In genomic region chr15:41494922-41495735, GRCh38 we compare ENCODE assay signal across 7 cellular contexts. TPM values are rescaled to one million over a fixed set of nuclear protein-coding genes. Genes with fewer than 3 reads are reported as not detected.
DNase-seq lines count a peak whose midpoint lies in the region; ATAC-seq lines count a peak whose summit lies in the region.

No MANE protein-coding gene starts in this region.

- no peak overlapping the region for H3K27ac Mint-ChIP-seq in activated naive CD4-positive, alpha-beta T cell treated with anti-CD3 and anti-CD28 coated beads for 36 hours
- H3K27ac Mint-ChIP-seq in stimulated activated naive CD8-positive, alpha-beta T cell treated with anti-CD3 and anti-CD28 coated beads, Interleukin-15, amount 100 ng/mL, for 72 hours, result peak overlapping the region in 1 of 2 donors; percentile 69

- peaks cover 28% of the 10 kb centered on the region for H3K4me1 Mint-ChIP-seq in activated naive CD4-positive, alpha-beta T cell treated with anti-CD3 and anti-CD28 coated beads for 36 hours (ENCODE audit: low read depth)
- H3K4me1 Mint-ChIP-seq in stimulated activated naive CD8-positive, alpha-beta T cell treated with anti-CD3 and anti-CD28 coated beads, Interleukin-15, amount 100 ng/mL, for 72 hours, result peaks cover 48% of the 10 kb centered on the region

- peaks cover 99% of the 10 kb centered on the region for H3K27me3 ChIP-seq in HUES64 (ENCODE audit: insufficient read depth, low read length)

- CTCF ChIA-PET in activated naive CD4-positive, alpha-beta T cell treated with anti-CD3 and anti-CD28 coated beads for 36 hours (lab: Charles Lee), result interaction anchor here (0.7 to 0.8 kb wide), 2 partner anchors 12 to 366 kb away, joined by 3 read pairs; no protein-coding TSS in a partner anchor

- peak overlapping the region; percentile 50 for H3K4me3 Mint-ChIP-seq in activated naive CD4-positive, alpha-beta T cell treated with anti-CD3 and anti-CD28 coated beads for 36 hours
- H3K4me3 Mint-ChIP-seq in stimulated activated naive CD8-positive, alpha-beta T cell treated with anti-CD3 and anti-CD28 coated beads, Interleukin-15, amount 100 ng/mL, for 72 hours, result peak overlapping the region; percentile 79 to 81

- 3% methylated on average over 60 of the region's 60 CpGs for WGBS in HUES64

- H3K36me3 ChIP-seq in HUES64 (ENCODE audit: insufficient read depth, low read length), result no peaks in the 10 kb centered on the region

- no peaks in the 10 kb centered on the region for H3K36me3 Mint-ChIP-seq in activated naive CD4-positive, alpha-beta T cell treated with anti-CD3 and anti-CD28 coated beads for 36 hours (ENCODE audit: low read depth)

- peak; percentile 52 for DNase-seq in activated naive CD4-positive, alpha-beta T cell treated with anti-CD3 and anti-CD28 coated beads for 36 hours
- peak; percentile 40 for DNase-seq in left kidney (ENCODE audit: low read depth, low spot score)
- DNase-seq in stimulated activated naive CD8-positive, alpha-beta T cell treated with anti-CD3 and anti-CD28 coated beads, Interleukin-15, amount 100 ng/mL, for 72 hours, result peak; percentile 60 to 62
- DNase-seq in SKM-1 treated with dmso at 0.1 percent for 144 hours (lab: John Stamatoyannopoulos, UW; ENCODE audit: unreplicated experiment), result no peak
- no peak for DNase-seq in mesenteric fat pad (ENCODE audit: low spot score)
- DNase-seq in NCI-H748 treated with DMSO at 0.1 percent for 48 hours (lab: John Stamatoyannopoulos, UW), result no peak

- intact Hi-C loops in activated naive CD4-positive, alpha-beta T cell treated with anti-CD3 and anti-CD28 coated beads for 36 hours (cut with micrococcal nuclease), result loop anchor here (5.0 kb wide), 4 partner anchors 62 to 442 kb away; partner anchors contain the start of genes NDUFAF1, RTF1 and TYRO3

- no peak overlapping the region for H3K9ac ChIP-seq in HUES64 (ENCODE audit: low read depth, low read length)

- H3K4me1 ChIP-seq in HUES64 (ENCODE audit: insufficient read depth, low read length), result peaks cover 5% of the 10 kb centered on the region

- peak; percentile 17 for ATAC-seq in stimulated activated naive CD8-positive, alpha-beta T cell treated with anti-CD3 and anti-CD28 coated beads, Interleukin-15, amount 100 ng/mL, for 72 hours

- H3K4me3 ChIP-seq in HUES64 (ENCODE audit: low read length), result peak overlapping the region; percentile 59

- peaks cover 55% of the 10 kb centered on the region for H3K27me3 Mint-ChIP-seq in activated naive CD4-positive, alpha-beta T cell treated with anti-CD3 and anti-CD28 coated beads for 36 hours (ENCODE audit: low read depth)
- H3K27me3 Mint-ChIP-seq in stimulated activated naive CD8-positive, alpha-beta T cell treated with anti-CD3 and anti-CD28 coated beads, Interleukin-15, amount 100 ng/mL, for 72 hours, result peaks cover 73% of the 10 kb centered on the region

- H3K9me3 Mint-ChIP-seq in activated naive CD4-positive, alpha-beta T cell treated with anti-CD3 and anti-CD28 coated beads for 36 hours, result no peaks in the 10 kb centered on the region
- H3K9me3 Mint-ChIP-seq in stimulated activated naive CD8-positive, alpha-beta T cell treated with anti-CD3 and anti-CD28 coated beads, Interleukin-15, amount 100 ng/mL, for 72 hours, result peaks cover 0 to 3% of the 10 kb centered on the region in 2 donors

- no peaks in the 10 kb centered on the region for H3K9me3 ChIP-seq in HUES64 (ENCODE audit: insufficient read depth, low read depth, low read length)

- no peak overlapping the region for H3K27ac ChIP-seq in HUES64 (ENCODE audit: low read depth, low read length)

RNA-seq across cellular contexts. Expression of gene ITPKA, which starts 1.5 kb away (rescaled TPM):
- polyA plus RNA-seq in HUES64 (2013, experiment 1 of 2), result 0.25 TPM
- 0.38 TPM for polyA plus RNA-seq in HUES64 (2013, experiment 2 of 2)
- total RNA-seq in activated naive CD4-positive, alpha-beta T cell treated with anti-CD3 and anti-CD28 coated beads for 36 hours, result 1 to 10 TPM; 1.0 to 1.7 TPM
- total RNA-seq in mesenteric fat pad, result 0.16 TPM

RNA-seq across cellular contexts. Expression of gene LTK, which starts 18.5 kb away (rescaled TPM):
- polyA plus RNA-seq in HUES64 (2013, experiment 1 of 2), result not detected
- not detected for polyA plus RNA-seq in HUES64 (2013, experiment 2 of 2)
- total RNA-seq in activated naive CD4-positive, alpha-beta T cell treated with anti-CD3 and anti-CD28 coated beads for 36 hours, result not detected
- total RNA-seq in mesenteric fat pad, result 0.77 TPM

RNA-seq across cellular contexts. Expression of gene RPAP1, which starts 48.9 kb away (rescaled TPM):
- polyA plus RNA-seq in HUES64 (2013, experiment 1 of 2), result 32.8 TPM
- 33.0 TPM for polyA plus RNA-seq in HUES64 (2013, experiment 2 of 2)
- 10 to 100 TPM; 48.4 to 49.5 TPM for total RNA-seq in activated naive CD4-positive, alpha-beta T cell treated with anti-CD3 and anti-CD28 coated beads for 36 hours
- 26.7 TPM for total RNA-seq in mesenteric fat pad

Comparison
In these comparisons a context has a peak if more than half of its experiments do, and no peak if none do; other contexts are left out.
1. DNase-seq: peak in activated naive CD4-positive, alpha-beta T cell treated with anti-CD3 and anti-CD28 coated beads for 36 hours (single experiment), left kidney (single experiment) and stimulated activated naive CD8-positive, alpha-beta T cell treated with anti-CD3 and anti-CD28 coated beads, Interleukin-15, amount 100 ng/mL, for 72 hours (2 of 2); none in SKM-1 treated with dmso at 0.1 percent for 144 hours (single experiment), mesenteric fat pad (single experiment) and NCI-H748 treated with DMSO at 0.1 percent for 48 hours (single experiment).